20 cellular contexts compared by ENCODE assay signal in the genomic region with DNA sequence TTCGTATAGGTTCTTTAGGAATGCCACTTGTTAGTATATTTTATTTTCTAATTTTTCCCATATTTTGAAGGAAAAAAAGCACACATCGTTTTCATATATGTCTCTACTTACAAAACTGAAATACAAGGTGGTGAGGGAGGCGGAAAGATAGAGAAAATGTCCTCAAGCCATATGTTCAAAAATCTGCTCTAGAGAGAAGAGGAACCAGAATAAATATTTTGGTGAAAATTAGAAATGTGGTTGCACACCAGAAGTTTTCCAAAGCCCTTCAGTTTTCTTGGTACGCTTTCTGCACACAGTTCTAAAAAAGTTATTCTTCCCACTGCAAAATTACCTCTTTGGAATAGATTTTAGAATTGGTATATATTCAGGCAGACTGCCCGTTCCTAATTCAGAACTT.
"Had no signal": no experiment of that assay in that cellular context is flagged by ENCODE, and none has a peak within 500 bp of the region (broad histone marks: within the 10 kb centered on the region; RNA-seq: fewer than 3 reads in every experiment).

No MANE protein-coding gene starts in this region.

- DNase-seq: stimulated activated CD4-positive, alpha-beta T cell treated with anti-CD3 and anti-CD28 coated beads, Interleukin-2, amount 100 ng/mL, for 48 hours; stimulated activated CD4-positive, alpha-beta T cell treated with anti-CD3 and anti-CD28 coated beads, Interleukin-4, amount 100 ng/mL, for 1 hour; stimulated activated CD4-positive, alpha-beta T cell treated with anti-CD3 and anti-CD28 coated beads, Interleukin-4, amount 100 ng/mL, for 24 hours; stimulated activated CD4-positive, alpha-beta T cell treated with anti-CD3 and anti-CD28 coated beads, Interleukin-4, amount 100 ng/mL, for 4 hours; stimulated activated CD8-positive, alpha-beta memory T cell treated with anti-CD3 and anti-CD28 coated beads, Interleukin-4, amount 100 ng/mL, for 48 hours; stimulated activated naive B cell treated with anti-CD40 and anti-IgM and Interleukin-4, amounts not matched to agents 10 μg/mL and 1 μg/mL and 100 μg/mL, for 72 hours; stimulated activated naive CD4-positive, alpha-beta T cell; stimulated activated naive CD4-positive, alpha-beta T cell treated with Interleukin-2 at 50 U/mL for 16 hours; stimulated activated naive CD8-positive, alpha-beta T cell treated with anti-CD3 and anti-CD28 coated beads, Interleukin-15, amount 100 ng/mL, for 72 hours; stimulated activated naive CD8-positive, alpha-beta T cell treated with anti-CD3 and anti-CD28 coated beads, Interleukin-15, Interleukin-2, amounts not matched to agents 100 U/mL and 50 U/mL, for 24 hours; stomach; substantia nigra; testis; thyroid gland; tibial artery; transverse colon; trophoblast cell; upper lobe of left lung; upper lobe of right lung; uterus had no signal
